ENCODE assay signal across 7 cellular contexts in the genomic region with DNA sequence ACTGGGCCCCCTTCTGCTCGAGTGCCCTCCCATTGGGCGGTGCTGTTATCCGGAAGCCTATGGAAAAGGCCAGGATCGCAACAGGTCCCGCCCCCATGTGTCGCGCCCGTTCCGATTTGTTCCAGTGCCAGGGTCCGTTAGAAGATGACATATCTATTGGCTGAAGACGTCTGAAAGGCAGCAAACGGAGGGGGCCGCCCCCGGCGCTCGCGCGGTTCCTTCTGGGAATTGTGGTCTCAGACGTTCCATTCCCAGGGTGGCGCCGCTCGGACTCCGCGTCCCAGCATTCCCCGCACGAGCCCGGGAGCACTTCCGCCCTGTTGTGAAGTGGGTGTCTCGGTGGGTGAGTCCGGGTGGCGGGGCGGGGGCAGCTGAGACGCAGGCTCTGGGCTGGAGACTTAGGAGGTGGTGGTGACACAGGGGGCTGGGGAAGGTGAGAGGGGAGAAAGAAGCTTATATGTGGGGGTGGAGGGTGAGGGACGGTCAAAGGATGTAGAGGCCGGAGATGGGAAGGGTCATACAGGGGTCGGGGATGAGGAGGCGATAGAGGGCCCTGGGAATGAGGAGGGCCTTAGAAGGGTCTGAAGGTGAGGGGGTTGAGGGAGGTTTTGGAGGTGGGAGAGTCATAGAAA. TPM values are rescaled to one million over a fixed set of nuclear protein-coding genes. Genes with fewer than 3 reads are reported as not detected.
DNase-seq lines count a peak whose midpoint lies in the region; ATAC-seq, FAIRE-seq and TF ChIP-seq lines count a peak whose summit lies in the region.

A gene (plus strand): TSS at position 297 of the 632 bp plus-strand sequence. CDS start 6,644 bp downstream, outside the sequence.

- peaks cover 58% of the 10 kb centered on the region for H3K4me1 Mint-ChIP-seq in brain

- intact Hi-C loops in sciatic nerve (cut with DNase I), result no loop called here

- peak; percentile 98 for DNase-seq in NCI-H2107 (lab: John Stamatoyannopoulos, UW)
- DNase-seq in iPS DF 4.7 (ENCODE audit: extremely low read depth, low spot score), result peak; percentile 79
- peak; percentile 98 for DNase-seq in sciatic nerve (ENCODE audit: low spot score)

- no peaks in the 10 kb centered on the region for H3K36me3 Mint-ChIP-seq in brain

- H3K9me3 Mint-ChIP-seq in brain, result no peaks in the 10 kb centered on the region

- peak within 1 kb of the TSS; percentile 80 to 89 (median 87) for H3K4me3 Mint-ChIP-seq in brain

- peak; percentile 89 for FAIRE-seq in TTC549 (lab: Jason Lieb, UNC)

- H3K27me3 Mint-ChIP-seq in brain, result peaks cover 5% of the 10 kb centered on the region

- ATAC-seq in GM18520 (IDR thresholded peaks at IDR 0.05; ENCODE audit: unreplicated experiment) (peak; percentile 87), HG03060 (IDR thresholded peaks at IDR 0.05; ENCODE audit: low read depth, unreplicated experiment) (peak; percentile 67), sciatic nerve (peak; percentile 97)

- peak within 1 kb of the TSS; percentile 87 to 96 (median 94) for H3K27ac Mint-ChIP-seq in brain

- no peak for TF ChIP-seq CTCF in brain (conservative IDR thresholded peaks at IDR 0.05)

RNA-seq across cellular contexts. Expression of the gene that starts here (rescaled TPM):
- 2.0 TPM for polyA plus RNA-seq in brain (ENCODE audit: insufficient read depth, low read depth, low replicate concordance)
- 8.1 TPM for total RNA-seq in sciatic nerve

Comparison
In these comparisons a context has a peak if more than half of its experiments do, and no peak if none do; other contexts are left out.
1. Peak in every context shown above with its lines: DNase-seq and ATAC-seq.